1 cellular context compared by ENCODE assay signal in genomic region chr20:37940161-37940560, GRCh38.
TF ChIP-seq lines count a peak whose summit lies in the region.

No MANE protein-coding gene starts in this region.

TF ChIP-seq in K562, 482 proteins besides CTCF, POLR2A, EP300 and RAD21:
- TF ChIP-seq ZNF263 (CRISPR knock-in tag; IDR thresholded peaks at IDR 0.05; ENCODE audit: borderline replicate concordance) (peak; percentile 32; the same call in 1 of the 2 replicates), MCM7 (IDR thresholded peaks at IDR 0.05) (no peak)
